Comparison of ENCODE assay signal across 1 cellular context in genomic region chr20:1325173-1326030, GRCh38.
A peak's percentile ranks its signal among the peaks of the same experiment; 100 is the strongest.
TF ChIP-seq lines count a peak whose summit lies in the region.

No MANE protein-coding gene starts in this region.

TF ChIP-seq in HepG2, 621 proteins besides CTCF, POLR2A, EP300 and RAD21 (continued from another document and continues in another):
- TF ChIP-seq ZXDC (CRISPR knock-in tag; IDR thresholded peaks at IDR 0.05) (0 out of 2 replicates have a peak, but pooled peaks have one; percentile 67), NFKBIZ (CRISPR knock-in tag; IDR thresholded peaks at IDR 0.05) (peak; percentile 66; the same call in 1 of the 2 replicates), RFX3 (CRISPR knock-in tag; IDR thresholded peaks at IDR 0.05) (peak; percentile 100), ZNF142 (CRISPR knock-in tag; IDR thresholded peaks at IDR 0.05) (peak; percentile 90), ZNF264 (CRISPR knock-in tag; IDR thresholded peaks at IDR 0.05) (peak; percentile 84; the same call in 1 of the 2 replicates), TRAFD1 (CRISPR knock-in tag; IDR thresholded peaks at IDR 0.05; ENCODE audit: borderline replicate concordance) (peak; percentile 95), DNMT3B (CRISPR knock-in tag; conservative IDR thresholded peaks at IDR 0.05) (peak; percentile 61; the same call in 1 of the 2 replicates), RFX5 (IDR thresholded peaks at IDR 0.05; ENCODE audit: low read depth, low read length) (peak; percentile 92), ZNF317 (CRISPR knock-in tag; IDR thresholded peaks at IDR 0.05) (peak; percentile 88; the same call in 1 of the 2 replicates), E2F2 (CRISPR knock-in tag; IDR thresholded peaks at IDR 0.05; ENCODE audit: borderline replicate concordance) (peak; percentile 50; the same call in 1 of the 2 replicates), ZNF501 (CRISPR knock-in tag; IDR thresholded peaks at IDR 0.05) (peak; percentile 100), ZNF274 (CRISPR knock-in tag; IDR thresholded peaks at IDR 0.05) (peak; percentile 89), GATAD2A (CRISPR knock-in tag; IDR thresholded peaks at IDR 0.05) (peak; percentile 37; the same call in 1 of the 2 replicates), HNRNPUL1 (IDR thresholded peaks at IDR 0.05; ENCODE audit: low read depth, low read length) (no peak), HINFP (CRISPR knock-in tag; IDR thresholded peaks at IDR 0.05; ENCODE audit: low read depth) (0 out of 2 replicates have a peak, but pooled peaks have one; percentile 18), NBN (conservative IDR thresholded peaks at IDR 0.05) (no peak), ZBTB38 (CRISPR knock-in tag; IDR thresholded peaks at IDR 0.05) (peak; percentile 33), HES4 (CRISPR knock-in tag; IDR thresholded peaks at IDR 0.05; ENCODE audit: borderline replicate concordance) (peak; percentile 81), ZNF432 (CRISPR knock-in tag; IDR thresholded peaks at IDR 0.05; ENCODE audit: borderline replicate concordance) (no peak), KMT2A (CRISPR knock-in tag; IDR thresholded peaks at IDR 0.05) (peak; percentile 92), ZNF546 (CRISPR knock-in tag; conservative IDR thresholded peaks at IDR 0.05) (no peak), TGIF2 (CRISPR knock-in tag; IDR thresholded peaks at IDR 0.05) (no peak), ZKSCAN8 (CRISPR knock-in tag; IDR thresholded peaks at IDR 0.05; ENCODE audit: borderline replicate concordance) (no peak; the same call in none of the 2 replicates), GZF1 (CRISPR knock-in tag; IDR thresholded peaks at IDR 0.05) (no peak; the same call in 1 of the 2 replicates), ZNF34 (CRISPR knock-in tag; IDR thresholded peaks at IDR 0.05; ENCODE audit: borderline replicate concordance) (peak; percentile 58; the same call in 1 of the 2 replicates), ZSCAN22 (CRISPR knock-in tag; IDR thresholded peaks at IDR 0.05) (no peak), AHDC1 (CRISPR knock-in tag; IDR thresholded peaks at IDR 0.05; ENCODE audit: borderline replicate concordance) (no peak; the same call in 1 of the 2 replicates), SYNCRIP (IDR thresholded peaks at IDR 0.05; ENCODE audit: insufficient read depth, low read depth, low read length) (no peak), ZNF598 (CRISPR knock-in tag; IDR thresholded peaks at IDR 0.05; ENCODE audit: borderline replicate concordance) (peak; percentile 87; the same call in 1 of the 2 replicates), ZNF879 (CRISPR knock-in tag; IDR thresholded peaks at IDR 0.05) (peak; percentile 63; the same call in 1 of the 2 replicates), GMEB2 (CRISPR knock-in tag; IDR thresholded peaks at IDR 0.05; ENCODE audit: low read depth) (peak; percentile 58; the same call in 1 of the 2 replicates), TFE3 (CRISPR knock-in tag; IDR thresholded peaks at IDR 0.05) (no peak; the same call in 1 of the 2 replicates), ZNF468 (CRISPR knock-in tag; IDR thresholded peaks at IDR 0.05) (no peak), GTF2F1 (IDR thresholded peaks at IDR 0.05; ENCODE audit: low read length) (no peak), ZNF552 (CRISPR knock-in tag; IDR thresholded peaks at IDR 0.05; ENCODE audit: borderline replicate concordance) (no peak), SOX13 (IDR thresholded peaks at IDR 0.05) (peak; percentile 48; the same call in 1 of the 2 replicates), SOX13 (CRISPR knock-in tag; conservative IDR thresholded peaks at IDR 0.05 in 1 of 2, IDR thresholded peaks at IDR 0.05 in 1 of 2) (peak; percentile 53 to 59; a peak in 1 of 4 replicates)
